In genomic region chr12:13044859-13045384, GRCh38 we compare ENCODE assay signal across 8 cellular contexts. TPM values are rescaled to one million over a fixed set of nuclear protein-coding genes. Genes with fewer than 3 reads are reported as not detected.
DNase-seq lines count a peak whose midpoint lies in the region; ATAC-seq and TF ChIP-seq lines count a peak whose summit lies in the region.

No MANE protein-coding gene starts in this region.

- peak overlapping the region; percentile 97 for H3K4me2 ChIP-seq in BLaER1

- H3K4me1 ChIP-seq in BLaER1 = peaks cover 33% of the 10 kb centered on the region
- peaks cover 6% of the 10 kb centered on the region for H3K4me1 ChIP-seq in colonic mucosa

- peaks cover 1% of the 10 kb centered on the region for H3K27me3 Mint-ChIP-seq in IgD-negative memory B cell
- H3K27me3 Mint-ChIP-seq in natural killer cell (ENCODE audit: low read depth in 2 of 2) = peaks cover 6 to 19% of the 10 kb centered on the region in 2 donors

- intact Hi-C loops in colonic mucosa (cut with DNase I) (loop anchor here (5.0 kb wide), 1 partner anchor 43 kb away; the partner anchor contains the start of gene HEBP1), natural killer cell (cut with micrococcal nuclease) (no loop called here)

- TF ChIP-seq CTCF in colonic mucosa (IDR thresholded peaks at IDR 0.05) (no peak), natural killer cell (IDR thresholded peaks at IDR 0.05) (no peak)

- H3K27me3 ChIP-seq in BLaER1 (no peaks in the 10 kb centered on the region), colonic mucosa (peaks cover 36% of the 10 kb centered on the region)

- H3K27ac ChIP-seq in BLaER1 (peak overlapping the region; percentile 81), colonic mucosa (no peak overlapping the region)

- H3K9ac ChIP-seq in BLaER1 (peak overlapping the region; percentile 85), colonic mucosa (ENCODE audit: low read depth in 2 of 2, low read length in 2 of 2) (peak overlapping the region in 1 of 2 donors; percentile 77)

- H3K9me3 ChIP-seq in BLaER1 = no peaks in the 10 kb centered on the region; the same call in 1 of the 2 replicates
- no peaks in the 10 kb centered on the region for H3K9me3 ChIP-seq in colonic mucosa

- H3K4me3 ChIP-seq in BLaER1 (peak overlapping the region; percentile 86), colonic mucosa (peak overlapping the region; percentile 80)

- H3K36me3 Mint-ChIP-seq in IgD-negative memory B cell (no peaks in the 10 kb centered on the region), natural killer cell (no peaks in the 10 kb centered on the region)

- no peak for DNase-seq in colonic mucosa
- no peak for DNase-seq in natural killer cell
- DNase-seq in Kasumi-1 (lab: John Stamatoyannopoulos, UW) = no peak
- DNase-seq in hypothalamus (lab: John Stamatoyannopoulos, UW) = no peak
- DNase-seq in ureter (ENCODE audit: low spot score) = no peak

- H3K36me3 ChIP-seq in BLaER1 (0 out of 2 replicates have a peak, but pooled peaks cover 6% of the 10 kb centered on the region), colonic mucosa (no peaks in the 10 kb centered on the region)

- ATAC-seq in natural killer cell (no peak), HG03039 (IDR thresholded peaks at IDR 0.05; ENCODE audit: unreplicated experiment) (no peak)

- H4K20me1 ChIP-seq in BLaER1 = no peaks in the 10 kb centered on the region

- H3K9me3 Mint-ChIP-seq in IgD-negative memory B cell = no peaks in the 10 kb centered on the region
- H3K9me3 Mint-ChIP-seq in natural killer cell = no peaks in the 10 kb centered on the region

- H3K4me3 Mint-ChIP-seq in IgD-negative memory B cell = peak overlapping the region; percentile 85 to 95 (median 91)
- peak overlapping the region; percentile 89 for H3K4me3 Mint-ChIP-seq in natural killer cell

- H3K27ac Mint-ChIP-seq in IgD-negative memory B cell (no peak overlapping the region), natural killer cell (peak overlapping the region in 1 of 2 donors; percentile 79)

- H3K4me1 Mint-ChIP-seq in IgD-negative memory B cell (peaks cover 6 to 15% (median 12%) of the 10 kb centered on the region in 3 donors), natural killer cell (peaks cover 5 to 10% of the 10 kb centered on the region in 2 donors)

RNA-seq across cellular contexts. Expression of gene FAM234B, which starts 0.7 kb away (rescaled TPM):
- polyA plus RNA-seq in IgD-negative memory B cell = 2.7 TPM
- total RNA-seq in colonic mucosa (1 to 10 TPM; 1.5 to 2.0 TPM), natural killer cell (1 to 10 TPM; 5.5 to 8.7 (median 6.6) TPM), ureter (24.9 TPM)

RNA-seq across cellular contexts. Expression of gene HEBP1, which starts 44.9 kb away (rescaled TPM):
- polyA plus RNA-seq in IgD-negative memory B cell = 12.9 TPM
- total RNA-seq in colonic mucosa (10 to 100 TPM; 40.9 to 61.9 TPM), natural killer cell (10 to 100 TPM; 10.8 to 13.5 (median 11.9) TPM), ureter (57.7 TPM)

RNA-seq across cellular contexts. Expression of gene GSG1, which starts 58.5 kb away (rescaled TPM):
- polyA plus RNA-seq in IgD-negative memory B cell = not detected
- not detected for total RNA-seq in colonic mucosa
- not detected for total RNA-seq in natural killer cell
- not detected for total RNA-seq in ureter
